Comparison of ENCODE assay signal across 18 cellular contexts in the genomic region with DNA sequence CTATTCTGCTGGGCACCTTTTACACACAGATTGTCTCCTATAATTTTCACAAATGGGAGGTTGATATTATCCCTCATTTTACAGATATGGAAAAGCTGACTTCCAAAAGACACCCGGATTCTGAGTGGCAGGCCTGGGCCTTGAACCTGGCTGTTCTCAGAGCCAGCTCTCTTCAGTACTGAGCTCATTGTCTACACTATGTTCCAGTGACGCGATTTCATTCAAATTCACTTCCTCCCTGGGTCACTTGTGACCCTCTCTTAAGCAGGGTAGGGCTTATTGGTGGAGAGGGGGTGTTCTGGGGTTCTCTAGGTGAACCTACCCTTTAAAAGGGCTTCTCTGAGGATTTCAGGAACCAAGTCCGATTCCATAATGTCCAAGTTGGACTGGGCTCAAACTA.
DNase-seq lines count a peak whose midpoint lies in the region; ATAC-seq, FAIRE-seq and TF ChIP-seq lines count a peak whose summit lies in the region.
"Had no signal": no experiment of that assay in that cellular context is flagged by ENCODE, and none has a peak within 500 bp of the region (broad histone marks: within the 10 kb centered on the region; RNA-seq: fewer than 3 reads in every experiment).

No MANE protein-coding gene starts in this region.

- no peak for TF ChIP-seq POLR2A in GM12891 (IDR thresholded peaks at IDR 0.05; ENCODE audit: low read depth, low read length)

- H3K27ac Mint-ChIP-seq in activated B cell treated with CpG ODN at 0.5 μM for 24 hours (peak overlapping the region; percentile 99), immature natural killer cell (peak overlapping the region; percentile 6 to 94 (median 90))

- CTCF ChIA-PET in activated B cell treated with CpG ODN at 0.5 μM for 24 hours (lab: Charles Lee) = interaction anchor here (1.9 kb wide), 1 partner anchor 55 kb away, joined by 7 read pairs; no protein-coding TSS in a partner anchor
- CTCF ChIA-PET in A673 (lab: Charles Lee) = interaction anchor here (0.7 kb wide), 1 partner anchor 421 kb away, joined by 7 read pairs; no protein-coding TSS in a partner anchor

- POLR2A ChIA-PET in activated B cell treated with CpG ODN at 0.5 μM for 24 hours (lab: Charles Lee) (interaction anchor here (0.7 to 6.4 kb wide), 15 partner anchors 11 to 384 kb away, joined by 3 to 158 read pairs (median 6); a partner anchor contains a TSS), A673 (lab: Charles Lee; ENCODE audit: low non-redundant PET) (no interaction called here)

- ATAC-seq in activated B cell treated with CpG ODN at 0.5 μM for 24 hours (ENCODE audit: low read depth) (peak; percentile 18), HG02798 (IDR thresholded peaks at IDR 0.05; ENCODE audit: poor library complexity, unreplicated experiment) (no peak), left lung (no peak)
- ATAC-seq: HCT116 had no signal

- no peak for TF ChIP-seq CTCF in activated B cell treated with CpG ODN at 0.5 μM for 24 hours (IDR thresholded peaks at IDR 0.05)
- TF ChIP-seq CTCF in A673 (conservative IDR thresholded peaks at IDR 0.05; ENCODE audit: low read depth, low read length) = no peak
- TF ChIP-seq CTCF in left lung (IDR thresholded peaks at IDR 0.05) = no peak

- DNase-seq in CD1c-positive myeloid dendritic cell (ENCODE audit: extremely low spot score) (peak; percentile 44), GM12891 (ENCODE audit: insufficient read length, low spot score) (no peak), activated B cell treated with CpG ODN at 0.5 μM for 24 hours (no peak), immature natural killer cell (peak in 2 of 3 donors; percentile 12 to 13), NCI-H187 treated with DMSO at 0.1 percent for 48 hours (lab: John Stamatoyannopoulos, UW) (no peak), A673 (ENCODE audit: low spot score) (no peak), left lung (no peak)
- DNase-seq: BE2C, DMS79 treated with DMSO at 0.1 percent for 48 hours, erythroblast, NCI-H1436, NCI-H446 had no signal

- intact Hi-C loops in activated B cell treated with CpG ODN at 0.5 μM for 24 hours (cut with micrococcal nuclease) (loop anchor here (1.0 to 10.0 kb wide), 3 partner anchors 25 to 385 kb away; a partner anchor contains a TSS), A673 (cut with micrococcal nuclease; ENCODE audit: unreplicated experiment) (no loop called here), left lung (cut with DNase I) (no loop called here)

- no peak for FAIRE-seq in GM12891 (lab: Jason Lieb, UNC)
- FAIRE-seq: astrocyte had no signal

- H3K27ac ChIP-seq in A673 (ENCODE audit: low read depth, low read length, poor library complexity, severe bottlenecking) (no peak overlapping the region), left lung (peak overlapping the region in 1 of 2 donors; percentile 67)
- H3K27ac ChIP-seq: coronary artery, SK-N-MC, VCaP had no signal

- H3K9me3 ChIP-seq in A673 (ENCODE audit: low read depth, low read length, poor library complexity, severe bottlenecking) (no peaks in the 10 kb centered on the region), left lung (no peaks in the 10 kb centered on the region)
- H3K9me3 ChIP-seq: BE2C had no signal

- H3K36me3 Mint-ChIP-seq in activated B cell treated with CpG ODN at 0.5 μM for 24 hours (ENCODE audit: low read depth) (peaks cover 40% of the 10 kb centered on the region), immature natural killer cell (peaks cover 0 to 5% (median 4%) of the 10 kb centered on the region in 3 donors)

- H3K9me3 Mint-ChIP-seq in activated B cell treated with CpG ODN at 0.5 μM for 24 hours (peaks cover 4% of the 10 kb centered on the region), immature natural killer cell (peaks cover 0 to 7% (median 0%) of the 10 kb centered on the region in 6 donors)

- H3K27me3 Mint-ChIP-seq in activated B cell treated with CpG ODN at 0.5 μM for 24 hours = no peaks in the 10 kb centered on the region
- H3K27me3 Mint-ChIP-seq in immature natural killer cell (ENCODE audit: low read depth in 3 of 3) = peaks cover 2 to 21% (median 6%) of the 10 kb centered on the region in 3 donors

- H3K36me3 ChIP-seq in A673 (ENCODE audit: insufficient read depth, low read length, poor library complexity, severe bottlenecking) (no peaks in the 10 kb centered on the region), left lung (no peaks in the 10 kb centered on the region)
- H3K36me3 ChIP-seq: BE2C had no signal

- no peaks in the 10 kb centered on the region for H3K4me1 ChIP-seq in A673 (ENCODE audit: insufficient read depth, low read length, poor library complexity, severe bottlenecking)
- peaks cover 0 to 59% of the 10 kb centered on the region in 2 donors for H3K4me1 ChIP-seq in left lung
- H3K4me1 ChIP-seq: BE2C had no signal

- BruUV-seq in A673 (replicated peaks; lab: Mats Ljungman, UMichigan) = no TSS peak

- H3K4me3 ChIP-seq in A673 (ENCODE audit: low read depth, low read length, poor library complexity, severe bottlenecking) (no peak overlapping the region), left lung (no peak overlapping the region)
- H3K4me3 ChIP-seq: coronary artery, SK-N-MC had no signal

- H3K4me3 Mint-ChIP-seq in activated B cell treated with CpG ODN at 0.5 μM for 24 hours (peak overlapping the region; percentile 82), immature natural killer cell (peak overlapping the region; percentile 51 to 89 (median 75))

- H3K4me1 Mint-ChIP-seq in activated B cell treated with CpG ODN at 0.5 μM for 24 hours = peaks cover 89% of the 10 kb centered on the region
- peaks cover 26 to 38% of the 10 kb centered on the region in 2 donors for H3K4me1 Mint-ChIP-seq in immature natural killer cell

- H3K27me3 ChIP-seq in A673 (replicated peaks; ENCODE audit: insufficient read depth, low read depth, low read length, poor library complexity) (no peaks in the 10 kb centered on the region), left lung (no peaks in the 10 kb centered on the region)
- H3K27me3 ChIP-seq: BE2C had no signal

TF ChIP-seq in GM12891, 5 proteins besides CTCF, POLR2A, EP300 and RAD21:
- TF ChIP-seq PAX5 (IDR thresholded peaks at IDR 0.05; ENCODE audit: insufficient read depth, low read length, severe bottlenecking) = no peak
- TF ChIP-seq POLR2AphosphoS5 (IDR thresholded peaks at IDR 0.05; ENCODE audit: low read depth, low read length) = no peak; the same call in 1 of the 2 replicates
- 0 out of 2 replicates have a peak, but pooled peaks have one; percentile 24 for TF ChIP-seq POU2F2 (IDR thresholded peaks at IDR 0.05; ENCODE audit: low read depth, low read length)
- no peak for TF ChIP-seq TAF1 (IDR thresholded peaks at IDR 0.05; ENCODE audit: low read depth, low read length)
- peak; percentile 87 for TF ChIP-seq SPI1 (IDR thresholded peaks at IDR 0.05; ENCODE audit: low read depth, low read length)

Comparison
In these comparisons a context has a peak if more than half of its experiments do, and no peak if none do; other contexts are left out.
1. DNase-seq: peak in CD1c-positive myeloid dendritic cell (single experiment) and immature natural killer cell (2 of 3); none in GM12891 (single experiment), activated B cell treated with CpG ODN at 0.5 μM for 24 hours (single experiment), NCI-H187 treated with DMSO at 0.1 percent for 48 hours (single experiment), A673 (single experiment) and left lung (0 of 2).